ENCODE assay signal across 12 cellular contexts in genomic region chr11:1351278-1351937, GRCh38. TPM values are rescaled to one million over a fixed set of nuclear protein-coding genes. Genes with fewer than 3 reads are reported as not detected.
DNase-seq lines count a peak whose midpoint lies in the region; ATAC-seq, FAIRE-seq and TF ChIP-seq lines count a peak whose summit lies in the region.
"Had no signal": no experiment of that assay in that cellular context is flagged by ENCODE, and none has a peak within 500 bp of the region (broad histone marks: within the 10 kb centered on the region; RNA-seq: fewer than 3 reads in every experiment).

No MANE protein-coding gene starts in this region.

- H3K36me3 Mint-ChIP-seq in activated CD4-positive, alpha-beta T cell treated with anti-CD3 and anti-CD28 coated beads for 36 hours (ENCODE audit: low read depth): no peaks in the 10 kb centered on the region
- H3K36me3 Mint-ChIP-seq: activated naive CD8-positive, alpha-beta T cell; naive thymus-derived CD8-positive, alpha-beta T cell had no signal

- peak overlapping the region in 1 of 2 experiments; percentile 61; a peak in 3 of 4 replicates for H3K9ac ChIP-seq in K562 (ENCODE audit: insufficient read depth in 1 of 2, low read depth in 2 of 2, low read length in 2 of 2)

- FAIRE-seq in K562 (lab: Jason Lieb, UNC): peak; percentile 64

- 2% methylated on average over 12 of the region's 12 CpGs for whole genome bisulfite sequencing in K562 (ENCODE audit: insufficient coverage, low coverage, missing lambda C conversion rate)
- 69 to 84% (median 79%) methylated on average over 12 of the region's 12 CpGs for WGBS in spleen, 5 donors
- 73% methylated on average over 12 of the region's 12 CpGs for WGBS in right cardiac atrium

- H3K27me3 Mint-ChIP-seq in activated CD4-positive, alpha-beta T cell treated with anti-CD3 and anti-CD28 coated beads for 36 hours: peaks cover 4% of the 10 kb centered on the region

- H3K4me3 Mint-ChIP-seq in activated CD4-positive, alpha-beta T cell treated with anti-CD3 and anti-CD28 coated beads for 36 hours: no peak overlapping the region
- H3K4me3 Mint-ChIP-seq: activated naive CD8-positive, alpha-beta T cell; naive thymus-derived CD8-positive, alpha-beta T cell had no signal

- H3K9me3 ChIP-seq in K562 (replicated peaks; ENCODE audit: control insufficient read depth, insufficient read depth, low read depth, low read length) (no peaks in the 10 kb centered on the region), spleen (no peaks in the 10 kb centered on the region), right cardiac atrium (ENCODE audit: control insufficient read depth, low read length) (no peaks in the 10 kb centered on the region)

- TF ChIP-seq EP300 in K562 (IDR thresholded peaks at IDR 0.05; ENCODE audit: low read length): no peak

- no peak for TF ChIP-seq RAD21 in K562 (CRISPR knock-in tag; conservative IDR thresholded peaks at IDR 0.05 in 1 of 2, IDR thresholded peaks at IDR 0.05 in 1 of 2)

- H3K4me1 ChIP-seq in K562 (replicated peaks in 1 of 2; ENCODE audit: control insufficient read depth in 2 of 2, insufficient read depth in 2 of 2, low read length in 2 of 2) (peaks cover 7 to 40% of the 10 kb centered on the region in 2 experiments; a peak in 4 of 5 replicates), spleen (peaks cover 0 to 5% (median 0%) of the 10 kb centered on the region in 6 donors), right cardiac atrium (ENCODE audit: control insufficient read depth, insufficient read depth, low read length) (no peaks in the 10 kb centered on the region)

- H3K27ac Mint-ChIP-seq in activated CD4-positive, alpha-beta T cell treated with anti-CD3 and anti-CD28 coated beads for 36 hours: no peak overlapping the region
- H3K27ac Mint-ChIP-seq: activated naive CD8-positive, alpha-beta T cell had no signal

- POLR2A ChIA-PET in activated CD4-positive, alpha-beta T cell treated with anti-CD3 and anti-CD28 coated beads for 36 hours (lab: Charles Lee): no interaction called here
- POLR2A ChIA-PET in K562 (lab: Yijun Ruan, JAX): interaction anchor here (0.5 to 1.2 kb wide), 8 partner anchors 12 to 1310 kb away, joined by 3 to 5 read pairs (median 3); no protein-coding TSS in a partner anchor

- intact Hi-C loops in activated CD4-positive, alpha-beta T cell treated with anti-CD3 and anti-CD28 coated beads for 36 hours (cut with DNase I, micrococcal nuclease): no loop called here
- intact Hi-C loops in K562 (cut with micrococcal nuclease) (no loop called here), spleen (cut with DNase I; ENCODE audit: low total_unique reads) (no loop called here), right cardiac atrium (cut with DNase I) (no loop called here)

- H3K4me1 Mint-ChIP-seq in activated CD4-positive, alpha-beta T cell treated with anti-CD3 and anti-CD28 coated beads for 36 hours: no peaks in the 10 kb centered on the region
- H3K4me1 Mint-ChIP-seq: naive thymus-derived CD8-positive, alpha-beta T cell had no signal

- H3K4me3 ChIP-seq in NB4 (ENCODE audit: low read depth, low read length) (no peak overlapping the region), K562 (no peak overlapping the region), spleen (no peak overlapping the region), right cardiac atrium (ENCODE audit: low read length) (no peak overlapping the region)
- H3K4me3 ChIP-seq: coronary artery had no signal

- H3K36me3 ChIP-seq in K562 (ENCODE audit: control insufficient read depth, insufficient read depth, low read length) (no peaks in the 10 kb centered on the region), spleen (no peaks in the 10 kb centered on the region)

- TF ChIP-seq CTCF in NB4 (IDR thresholded peaks at IDR 0.05; ENCODE audit: low read depth, low read length) (no peak), K562 (IDR thresholded peaks at IDR 0.05 in 2 of 3, conservative IDR thresholded peaks at IDR 0.05 in 1 of 3; ENCODE audit: insufficient read depth in 2 of 3, low read depth in 1 of 3, low read length in 3 of 3) (no peak), spleen (IDR thresholded peaks at IDR 0.05 in 8 of 11, conservative IDR thresholded peaks at IDR 0.05 in 3 of 11) (no peak)

- in situ Hi-C loops in K562 (cut with MboI): no loop called here

- H3K9me1 ChIP-seq in K562 (ENCODE audit: control insufficient read depth, insufficient read depth, low read length): no peaks in the 10 kb centered on the region

- no peaks in the 10 kb centered on the region for H3K9me3 Mint-ChIP-seq in activated CD4-positive, alpha-beta T cell treated with anti-CD3 and anti-CD28 coated beads for 36 hours (ENCODE audit: low read depth)
- H3K9me3 Mint-ChIP-seq: naive thymus-derived CD8-positive, alpha-beta T cell had no signal

- peak; percentile 34 for DNase-seq in activated CD4-positive, alpha-beta T cell treated with anti-CD3 and anti-CD28 coated beads for 48 hours
- no peak for DNase-seq in activated CD4-positive, alpha-beta T cell treated with anti-CD3 and anti-CD28 coated beads for 36 hours
- DNase-seq in NB4 (ENCODE audit: low read depth) (peak; percentile 46), K562 (ENCODE audit: extremely low read depth in 1 of 4, low spot score in 3 of 4) (peak; percentile 71 to 81 (median 75)), spleen (peak; percentile 3), right cardiac atrium (no peak), C1 segment of cervical spinal cord (lab: John Stamatoyannopoulos, UW) (no peak), Ammon's horn (ENCODE audit: low spot score) (no peak)
- DNase-seq: NCI-H187 had no signal

- CTCF ChIA-PET in activated CD4-positive, alpha-beta T cell treated with anti-CD3 and anti-CD28 coated beads for 36 hours (lab: Charles Lee): interaction anchor here (1.4 kb wide), 1 partner anchor 42 kb away, joined by 4 read pairs; the partner anchor contains the start of gene TOLLIP
- CTCF ChIA-PET in K562 (lab: Yijun Ruan, JAX; ENCODE audit: low intra/inter-chr PET ratio): no interaction called here

- no peaks in the 10 kb centered on the region for H4K20me1 ChIP-seq in K562 (replicated peaks; ENCODE audit: control insufficient read depth, insufficient read depth, low read length)

- no peaks in the 10 kb centered on the region for H3K79me2 ChIP-seq in K562 (ENCODE audit: control insufficient read depth, insufficient read depth, low read length)

- peak overlapping the region; percentile 1; the same call in 1 of the 2 replicates for H2AFZ ChIP-seq in K562 (ENCODE audit: low read depth, low read length)

- no peak for ATAC-seq in activated CD4-positive, alpha-beta T cell treated with anti-CD3 and anti-CD28 coated beads for 36 hours
- ATAC-seq in K562: peak; percentile 79
- ATAC-seq in right cardiac atrium: no peak
- ATAC-seq: naive thymus-derived CD8-positive, alpha-beta T cell had no signal

- H3K4me2 ChIP-seq in K562 (ENCODE audit: insufficient read depth, low read length): no peak overlapping the region

- H3K27ac ChIP-seq in K562 (ENCODE audit: extremely low read depth, low read depth, low read length): peak overlapping the region; percentile 70; the same call in 2 of the 3 replicates
- H3K27ac ChIP-seq in spleen: no peak overlapping the region
- H3K27ac ChIP-seq in right cardiac atrium (ENCODE audit: low read length): no peak overlapping the region
- H3K27ac ChIP-seq: coronary artery had no signal

- H3K27me3 ChIP-seq in K562 (ENCODE audit: control insufficient read depth in 2 of 2, insufficient read depth in 2 of 2, low read length in 2 of 2) (peaks cover 22 to 64% of the 10 kb centered on the region in 2 experiments; a peak in 4 of 5 replicates), spleen (replicated peaks in 1 of 7) (peaks cover 0 to 18% (median 0%) of the 10 kb centered on the region in 7 donors), right cardiac atrium (ENCODE audit: control insufficient read depth, insufficient read depth) (no peaks in the 10 kb centered on the region)

- no TSS peak for BruUV-seq in K562 (replicated peaks; lab: Mats Ljungman, UMichigan)

- peak; percentile 21 for TF ChIP-seq POLR2A in NB4 (IDR thresholded peaks at IDR 0.05; ENCODE audit: extremely low read depth, insufficient read length)
- peak; percentile 99 for TF ChIP-seq POLR2A in K562 (conservative IDR thresholded peaks at IDR 0.05)
- TF ChIP-seq POLR2A in spleen (IDR thresholded peaks at IDR 0.05): no peak

RNA-seq across cellular contexts. Expression of gene BRSK2, which starts 38.3 kb away (rescaled TPM):
- 1 to 10 TPM in 1 of 2 experiments, under 1 TPM in 1; 0.96 to 1.2 TPM for total RNA-seq in activated CD4-positive, alpha-beta T cell treated with anti-CD3 and anti-CD28 coated beads for 36 hours
- 0.84 and 4.1 TPM in 2 replicates for total RNA-seq in K562 (2011; cell fraction: chromatin; rRNA removed; ENCODE audit: low replicate concordance)
- 1.8 and 2.1 TPM in 2 replicates for total RNA-seq in K562 (2011; cell fraction: nucleolus; rRNA removed)
- 0.84 and 1.2 TPM in 2 replicates for total RNA-seq in K562 (2011; cell fraction: nucleoplasm; rRNA removed)
- total RNA-seq in K562 (2014; rRNA removed) (not detected in 2 replicates), K562 (2014; rRNA removed; fragmentation: Illumina TruSeq; extraction: Trizol) (not detected in 2 replicates), K562 (2015; rRNA removed; fragmentation: Illumina TruSeq; extraction: Trizol) (0.19 TPM in 1 of 2 replicates, not detected in the other), K562 (2021) (0.22 TPM in 2 replicates), spleen (under 1 TPM; 0.26 to 0.77 (median 0.47) TPM), right cardiac atrium (1 to 10 TPM in 2 of 4 donors, under 1 TPM in 2; 0.61 to 2.3 (median 1.4) TPM)
- polyA plus RNA-seq in K562 (2011; rRNA removed) (0.14 and 0.24 TPM in 2 replicates), K562 (2014; fragmentation: Illumina TruSeq; extraction: Trizol) (0.06 and 0.44 TPM in 2 replicates), K562 (2014; fragmentation: Nextera tagmentation; extraction: Ambion mirVana) (not detected), K562 (2014; rRNA removed) (0.46 and 0.52 TPM in 2 replicates), spleen (1 to 10 TPM in 1 of 3 donors, under 1 TPM in 2; 0.17 to 1.5 (median 0.32) TPM), right cardiac atrium (2.3 TPM)
- 0.34 and 0.55 TPM in 2 replicates for polyA plus RNA-seq in K562 (2011; cell fraction: cytosol; rRNA removed)
- polyA plus RNA-seq in K562 (2011; cell fraction: nucleus; rRNA removed): 0.65 and 2.2 TPM in 2 replicates
- polyA plus RNA-seq in K562 (2012): 0.18 and 0.24 TPM in 2 replicates
- 0.39 TPM in 1 of 2 replicates, not detected in the other for polyA minus RNA-seq in K562 (2011; rRNA and poly(A)+ RNA removed)
- not detected in 2 replicates for polyA minus RNA-seq in K562 (2011; cell fraction: cytosol; rRNA and poly(A)+ RNA removed)
- polyA minus RNA-seq in K562 (2011; cell fraction: nucleus; rRNA and poly(A)+ RNA removed): 0.56 and 1.2 TPM in 2 replicates
- polyA plus RNA-seq: naive thymus-derived CD8-positive, alpha-beta T cell had no signal

RNA-seq across cellular contexts. Expression of gene TOLLIP, which starts 42.0 kb away (rescaled TPM):
- total RNA-seq in activated CD4-positive, alpha-beta T cell treated with anti-CD3 and anti-CD28 coated beads for 36 hours: 10 to 100 TPM; 29.6 to 45.8 TPM
- 28.7 and 53.4 TPM in 2 replicates for total RNA-seq in K562 (2011; cell fraction: chromatin; rRNA removed; ENCODE audit: low replicate concordance)
- total RNA-seq in K562 (2011; cell fraction: nucleolus; rRNA removed): 24.0 and 26.7 TPM in 2 replicates
- 23.5 and 24.4 TPM in 2 replicates for total RNA-seq in K562 (2011; cell fraction: nucleoplasm; rRNA removed)
- 16.0 and 23.0 TPM in 2 replicates for total RNA-seq in K562 (2014; rRNA removed)
- 1.9 and 2.3 TPM in 2 replicates for total RNA-seq in K562 (2014; rRNA removed; fragmentation: Illumina TruSeq; extraction: Trizol)
- 6.9 and 7.1 TPM in 2 replicates for total RNA-seq in K562 (2015; rRNA removed; fragmentation: Illumina TruSeq; extraction: Trizol)
- total RNA-seq in K562 (2021): 22.8 and 25.4 TPM in 2 replicates
- 13.5 and 16.4 TPM in 2 replicates for polyA plus RNA-seq in K562 (2011; rRNA removed)
- polyA plus RNA-seq in K562 (2011; cell fraction: cytosol; rRNA removed): 15.0 and 35.2 TPM in 2 replicates
- polyA plus RNA-seq in K562 (2011; cell fraction: nucleus; rRNA removed): 21.5 and 35.3 TPM in 2 replicates
- polyA plus RNA-seq in K562 (2012): 20.3 and 28.2 TPM in 2 replicates
- polyA plus RNA-seq in K562 (2014; fragmentation: Illumina TruSeq; extraction: Trizol): 4.9 and 13.1 TPM in 2 replicates
- polyA plus RNA-seq in K562 (2014; fragmentation: Nextera tagmentation; extraction: Ambion mirVana): under 1 TPM; 0.23 to 0.41 TPM
- 13.3 and 15.4 TPM in 2 replicates for polyA plus RNA-seq in K562 (2014; rRNA removed)
- 6.0 and 11.6 TPM in 2 replicates for polyA minus RNA-seq in K562 (2011; rRNA and poly(A)+ RNA removed)
- 10.5 and 28.4 TPM in 2 replicates for polyA minus RNA-seq in K562 (2011; cell fraction: cytosol; rRNA and poly(A)+ RNA removed)
- polyA minus RNA-seq in K562 (2011; cell fraction: nucleus; rRNA and poly(A)+ RNA removed): 9.6 and 13.5 TPM in 2 replicates
- total RNA-seq in spleen: 10 to 100 TPM; 44.3 to 67.4 (median 59.8) TPM
- polyA plus RNA-seq in spleen: 10 to 100 TPM; 16.1 to 35.8 (median 18.7) TPM
- 10 to 100 TPM; 42.2 to 53.6 (median 46.0) TPM for total RNA-seq in right cardiac atrium
- polyA plus RNA-seq in right cardiac atrium: 32.6 TPM

Comparison
In these comparisons a context has a peak if more than half of its experiments do, and no peak if none do; other contexts are left out.
1. DNase-seq: peak in activated CD4-positive, alpha-beta T cell treated with anti-CD3 and anti-CD28 coated beads for 48 hours (single experiment), NB4 (single experiment), K562 (4 of 4) and spleen (single experiment); none in activated CD4-positive, alpha-beta T cell treated with anti-CD3 and anti-CD28 coated beads for 36 hours (single experiment), right cardiac atrium (0 of 3), C1 segment of cervical spinal cord (0 of 14) and Ammon's horn (single experiment).
2. POLR2A ChIP-seq: peak in NB4 (single experiment) and K562 (single experiment); none in spleen (0 of 3).